ENCODE assay signal across 23 cellular contexts in the genomic region with DNA sequence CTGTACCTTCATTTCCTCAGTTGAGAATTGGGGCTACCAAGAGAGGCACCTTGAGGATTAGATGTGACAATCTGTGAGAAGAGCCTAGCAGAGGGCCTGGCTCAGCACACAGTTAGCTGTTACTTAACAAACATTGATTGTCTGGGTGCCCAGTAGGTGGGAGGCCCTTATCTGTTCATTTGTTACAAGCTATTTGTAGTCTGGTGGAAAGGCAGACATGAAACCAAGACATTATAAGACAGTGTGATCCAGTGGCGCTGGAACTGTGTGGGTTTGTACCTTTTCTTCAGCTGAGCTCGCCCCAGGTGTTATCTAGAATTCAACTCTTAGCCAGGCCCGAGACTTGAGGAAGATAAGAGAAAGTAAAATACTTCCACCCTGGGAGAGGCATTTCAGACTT. TPM values are rescaled to one million over a fixed set of nuclear protein-coding genes. Genes with fewer than 3 reads are reported as not detected.
DNase-seq lines count a peak whose midpoint lies in the region; ATAC-seq, FAIRE-seq and TF ChIP-seq lines count a peak whose summit lies in the region.
"Had no signal": no experiment of that assay in that cellular context is flagged by ENCODE, and none has a peak within 500 bp of the region (broad histone marks: within the 10 kb centered on the region; RNA-seq: fewer than 3 reads in every experiment).

No MANE protein-coding gene starts in this region.

- peaks cover 11% of the 10 kb centered on the region for H3K79me1 ChIP-seq in trophoblast cell (ENCODE audit: low read length)

- no peak overlapping the region for H3K9ac ChIP-seq in K562 (ENCODE audit: insufficient read depth in 1 of 2, low read depth in 2 of 2, low read length in 2 of 2)
- H3K9ac ChIP-seq in trophoblast cell (ENCODE audit: low read length): no peak overlapping the region

- intact Hi-C loops in K562 (cut with micrococcal nuclease) (no loop called here), left ventricle myocardium inferior (cut with micrococcal nuclease) (no loop called here)

- TF ChIP-seq RAD21 in K562 (CRISPR knock-in tag; conservative IDR thresholded peaks at IDR 0.05 in 1 of 2, IDR thresholded peaks at IDR 0.05 in 1 of 2): no peak

- TF ChIP-seq POLR2A in K562 (conservative IDR thresholded peaks at IDR 0.05) (no peak), erythroblast (IDR thresholded peaks at IDR 0.05; ENCODE audit: low read length) (no peak), GM12891 (IDR thresholded peaks at IDR 0.05; ENCODE audit: low read depth, low read length) (no peak)

- 0% methylated on average over 3 of the region's 3 CpGs for WGBS in K562 (ENCODE audit: insufficient coverage, low coverage, missing lambda C conversion rate)
- no CpG with 5 or more reads among the region's 3 CpGs for WGBS in trophoblast cell (ENCODE audit: extremely low coverage, insufficient coverage, insufficient read length)

- no peak for TF ChIP-seq EP300 in K562 (IDR thresholded peaks at IDR 0.05; ENCODE audit: low read length)

- H3K36me3 ChIP-seq in K562 (ENCODE audit: control insufficient read depth, insufficient read depth, low read length) (no peaks in the 10 kb centered on the region), trophoblast cell (ENCODE audit: control insufficient read depth in 1 of 2, insufficient read depth in 2 of 2, low read length in 2 of 2) (no peaks in the 10 kb centered on the region), left ventricle myocardium inferior (no peaks in the 10 kb centered on the region)

- no peak overlapping the region for H3K4ac ChIP-seq in trophoblast cell (ENCODE audit: low read depth, low read length)

- H2BK5ac ChIP-seq in trophoblast cell (ENCODE audit: low read depth, low read length, poor library complexity): no peak overlapping the region

- H4K8ac ChIP-seq in trophoblast cell (ENCODE audit: low read depth, low read length): no peak overlapping the region

- TF ChIP-seq CTCF in K562 (IDR thresholded peaks at IDR 0.05 in 2 of 3, conservative IDR thresholded peaks at IDR 0.05 in 1 of 3; ENCODE audit: insufficient read depth in 2 of 3, low read depth in 1 of 3, low read length in 3 of 3): no peak
- no peak for TF ChIP-seq CTCF in left ventricle myocardium inferior (IDR thresholded peaks at IDR 0.05; ENCODE audit: borderline replicate concordance)

- H3K14ac ChIP-seq in trophoblast cell (ENCODE audit: low read length): no peak overlapping the region

- DNase-seq in K562 (ENCODE audit: extremely low read depth in 1 of 4, low spot score in 3 of 4): peak in 2 of 4 experiments; percentile 14 to 32
- DNase-seq in erythroblast (lab: John Stamatoyannopoulos, UW): peak; percentile 3 to 7
- DNase-seq in trophoblast cell: no peak
- DNase-seq in GM12891 (ENCODE audit: insufficient read length, low spot score): no peak
- no peak for DNase-seq in left ventricle myocardium inferior
- DNase-seq: C1 segment of cervical spinal cord; Calu3; CD4-positive, alpha-beta memory T cell; COR-L47; DMS53; DMS79 treated with DMSO at 0.1 percent for 48 hours; GF-D8; HCEC 1CT had no signal

- H4K91ac ChIP-seq in trophoblast cell (ENCODE audit: low read depth, low read length): peak overlapping the region; percentile 19

- H3K4me2 ChIP-seq in K562 (ENCODE audit: insufficient read depth, low read length): 0 out of 2 replicates have a peak overlapping the region, but pooled peaks have one; percentile 20
- no peak overlapping the region for H3K4me2 ChIP-seq in trophoblast cell (ENCODE audit: low read length)
- H3K4me2 ChIP-seq: GM23338 had no signal

- CTCF ChIA-PET in K562 (lab: Yijun Ruan, JAX; ENCODE audit: low intra/inter-chr PET ratio): no interaction called here

- no peak overlapping the region for H4K12ac ChIP-seq in trophoblast cell (ENCODE audit: low read depth, low read length)

- H2BK120ac ChIP-seq in trophoblast cell (ENCODE audit: insufficient read depth, low read length, poor library complexity): no peak overlapping the region

- no peak overlapping the region for H3K23ac ChIP-seq in trophoblast cell (ENCODE audit: low read length)

- no peak overlapping the region for H3K18ac ChIP-seq in trophoblast cell (ENCODE audit: low read length)

- H3K9me3 ChIP-seq in K562 (replicated peaks; ENCODE audit: control insufficient read depth, insufficient read depth, low read depth, low read length): no peaks in the 10 kb centered on the region
- H3K9me3 ChIP-seq in trophoblast cell (ENCODE audit: insufficient read depth, low read depth, low read length): no peaks in the 10 kb centered on the region
- no peaks in the 10 kb centered on the region for H3K9me3 ChIP-seq in left ventricle myocardium inferior (replicated peaks)

- peak; percentile 35 for ATAC-seq in K562
- no peak for ATAC-seq in GM19452 (IDR thresholded peaks at IDR 0.05; ENCODE audit: unreplicated experiment)
- ATAC-seq: GM23338 had no signal

- H2AFZ ChIP-seq in K562 (ENCODE audit: low read depth, low read length) (0 out of 2 replicates have a peak overlapping the region, but pooled peaks have one; percentile 8), trophoblast cell (ENCODE audit: insufficient read depth, low read length, poor library complexity) (no peak overlapping the region)
- H2AFZ ChIP-seq: GM23338 had no signal

- no peaks in the 10 kb centered on the region for H3K79me2 ChIP-seq in K562 (ENCODE audit: control insufficient read depth, insufficient read depth, low read length)
- H3K79me2 ChIP-seq in trophoblast cell (ENCODE audit: control insufficient read depth, insufficient read depth, low read length, poor library complexity): no peaks in the 10 kb centered on the region

- in situ Hi-C loops in K562 (cut with MboI): no loop called here

- H3K4me1 ChIP-seq in K562 (replicated peaks in 1 of 2; ENCODE audit: control insufficient read depth in 2 of 2, insufficient read depth in 2 of 2, low read length in 2 of 2) (peaks cover 0 to 15% of the 10 kb centered on the region in 2 experiments; a peak in 3 of 5 replicates), trophoblast cell (ENCODE audit: control insufficient read depth in 1 of 2, insufficient read depth in 2 of 2, low read length in 2 of 2) (peaks cover 0 to 2% of the 10 kb centered on the region in 2 experiments), left ventricle myocardium inferior (no peaks in the 10 kb centered on the region)

- POLR2A ChIA-PET in K562 (lab: Yijun Ruan, JAX): interaction anchor here (1.3 to 1.4 kb wide), 2 partner anchors 15 to 27 kb away, joined by 4 to 5 read pairs; no protein-coding TSS in a partner anchor

- BruUV-seq in K562 (replicated peaks; lab: Mats Ljungman, UMichigan): no TSS peak

- H2AK5ac ChIP-seq in trophoblast cell (ENCODE audit: low read length): no peak overlapping the region

- H2BK12ac ChIP-seq in trophoblast cell (ENCODE audit: low read length): peak overlapping the region; percentile 10

- no peaks in the 10 kb centered on the region for H4K20me1 ChIP-seq in K562 (replicated peaks; ENCODE audit: control insufficient read depth, insufficient read depth, low read length)

- no peaks in the 10 kb centered on the region for H3K9me1 ChIP-seq in K562 (ENCODE audit: control insufficient read depth, insufficient read depth, low read length)

- no peak for FAIRE-seq in K562 (lab: Jason Lieb, UNC)
- FAIRE-seq in GM12891 (lab: Jason Lieb, UNC): no peak
- FAIRE-seq: GM12892, GM19239, H54 had no signal

- no peak overlapping the region for H3K4me3 ChIP-seq in K562
- no peak overlapping the region for H3K4me3 ChIP-seq in trophoblast cell (ENCODE audit: low read depth, low read length)
- no peak overlapping the region for H3K4me3 ChIP-seq in left ventricle myocardium inferior
- H3K4me3 ChIP-seq: GM23338 had no signal

- H3K27me3 ChIP-seq in K562 (ENCODE audit: control insufficient read depth in 2 of 2, insufficient read depth in 2 of 2, low read length in 2 of 2): no peaks in the 10 kb centered on the region
- H3K27me3 ChIP-seq in trophoblast cell (ENCODE audit: insufficient read depth, low read length): no peaks in the 10 kb centered on the region
- no peaks in the 10 kb centered on the region for H3K27me3 ChIP-seq in left ventricle myocardium inferior (ENCODE audit: low read depth)

- H3K27ac ChIP-seq in K562 (ENCODE audit: extremely low read depth, low read depth, low read length): no peak overlapping the region
- H3K27ac ChIP-seq in trophoblast cell (ENCODE audit: low read depth, low read length): no peak overlapping the region
- H3K27ac ChIP-seq in left ventricle myocardium inferior (replicated peaks): no peak overlapping the region

RNA-seq across cellular contexts. Expression of gene AKAP4, which starts 16.9 kb away (rescaled TPM):
- not detected in 2 replicates for total RNA-seq in K562 (2011; cell fraction: chromatin; rRNA removed; ENCODE audit: low replicate concordance)
- not detected in 2 replicates for total RNA-seq in K562 (2011; cell fraction: nucleolus; rRNA removed)
- total RNA-seq in K562 (2011; cell fraction: nucleoplasm; rRNA removed): not detected in 2 replicates
- total RNA-seq in K562 (2014; rRNA removed) (0.09 and 0.16 TPM in 2 replicates), K562 (2014; rRNA removed; fragmentation: Illumina TruSeq; extraction: Trizol) (0.16 and 0.18 TPM in 2 replicates), K562 (2015; rRNA removed; fragmentation: Illumina TruSeq; extraction: Trizol) (0.04 and 0.07 TPM in 2 replicates), K562 (2021) (0.11 and 0.16 TPM in 2 replicates), left ventricle myocardium inferior (not detected)
- polyA plus RNA-seq in K562 (2011; rRNA removed) (0.04 and 0.11 TPM in 2 replicates), K562 (2014; fragmentation: Illumina TruSeq; extraction: Trizol) (0.10 and 0.36 TPM in 2 replicates), K562 (2014; fragmentation: Nextera tagmentation; extraction: Ambion mirVana) (under 1 TPM; 0.13 to 0.18 TPM), K562 (2014; rRNA removed) (0.05 TPM in 1 of 2 replicates, not detected in the other)
- polyA plus RNA-seq in K562 (2011; cell fraction: cytosol; rRNA removed): 0.01 TPM in 1 of 2 replicates, not detected in the other
- not detected in 2 replicates for polyA plus RNA-seq in K562 (2011; cell fraction: nucleus; rRNA removed)
- 0.18 TPM in 2 replicates for polyA plus RNA-seq in K562 (2012)
- 0.07 TPM in 1 of 2 replicates, not detected in the other for polyA minus RNA-seq in K562 (2011; rRNA and poly(A)+ RNA removed)
- polyA minus RNA-seq in K562 (2011; cell fraction: cytosol; rRNA and poly(A)+ RNA removed): not detected in 2 replicates
- polyA minus RNA-seq in K562 (2011; cell fraction: nucleus; rRNA and poly(A)+ RNA removed): not detected in 2 replicates
- 0.75 and 0.77 TPM in 2 replicates for polyA plus RNA-seq in trophoblast cell (2013)
- not detected for polyA plus RNA-seq in GM12891 (2012; ENCODE audit: low read depth, missing spikeins)
- total RNA-seq: A172; A673; Calu3; CD4-positive, alpha-beta memory T cell; Daoy; G401; GM23338 had no signal
- polyA plus RNA-seq: BJ; CD4-positive, alpha-beta memory T cell; GM23338 had no signal

RNA-seq across cellular contexts. Expression of gene CCNB3, which starts 20.7 kb away (rescaled TPM):
- 0.18 TPM in 1 of 2 replicates, not detected in the other for total RNA-seq in K562 (2011; cell fraction: chromatin; rRNA removed; ENCODE audit: low replicate concordance)
- total RNA-seq in K562 (2011; cell fraction: nucleolus; rRNA removed): not detected in 2 replicates
- not detected in 2 replicates for total RNA-seq in K562 (2011; cell fraction: nucleoplasm; rRNA removed)
- 0.09 and 0.12 TPM in 2 replicates for total RNA-seq in K562 (2014; rRNA removed)
- 0.03 TPM in 1 of 2 replicates, not detected in the other for total RNA-seq in K562 (2014; rRNA removed; fragmentation: Illumina TruSeq; extraction: Trizol)
- total RNA-seq in K562 (2015; rRNA removed; fragmentation: Illumina TruSeq; extraction: Trizol): 0.11 TPM in 1 of 2 replicates, not detected in the other
- not detected in 2 replicates for total RNA-seq in K562 (2021)
- 0.14 and 0.25 TPM in 2 replicates for polyA plus RNA-seq in K562 (2011; rRNA removed)
- 0.13 TPM in 1 of 2 replicates, not detected in the other for polyA plus RNA-seq in K562 (2011; cell fraction: cytosol; rRNA removed)
- 0.10 and 0.13 TPM in 2 replicates for polyA plus RNA-seq in K562 (2011; cell fraction: nucleus; rRNA removed)
- 0.14 and 0.36 TPM in 2 replicates for polyA plus RNA-seq in K562 (2012)
- 0.04 and 0.06 TPM in 2 replicates for polyA plus RNA-seq in K562 (2014; fragmentation: Illumina TruSeq; extraction: Trizol)
- polyA plus RNA-seq in K562 (2014; fragmentation: Nextera tagmentation; extraction: Ambion mirVana): under 1 TPM in 1 of 2 experiments, not detected in 1; 0.06 TPM
- polyA plus RNA-seq in K562 (2014; rRNA removed): 0.05 TPM in 1 of 2 replicates, not detected in the other
- 0.07 and 0.18 TPM in 2 replicates for polyA minus RNA-seq in K562 (2011; rRNA and poly(A)+ RNA removed)
- not detected in 2 replicates for polyA minus RNA-seq in K562 (2011; cell fraction: cytosol; rRNA and poly(A)+ RNA removed)
- polyA minus RNA-seq in K562 (2011; cell fraction: nucleus; rRNA and poly(A)+ RNA removed): 0.11 TPM in 1 of 2 replicates, not detected in the other
- 0.26 and 0.61 TPM in 2 replicates for polyA plus RNA-seq in trophoblast cell (2013)
- polyA plus RNA-seq in GM12891 (2012; ENCODE audit: low read depth, missing spikeins): 0.27 TPM
- total RNA-seq in left ventricle myocardium inferior: 0.71 TPM
- total RNA-seq: A172, G401 had no signal
- polyA plus RNA-seq: CD4-positive, alpha-beta memory T cell had no signal

Comparison
In these comparisons a context has a peak if more than half of its experiments do, and no peak if none do; other contexts are left out.
1. DNase-seq: peak in erythroblast (2 of 2); none in trophoblast cell (0 of 2), GM12891 (single experiment) and left ventricle myocardium inferior (single experiment).